17 cellular contexts compared by ENCODE assay signal in the genomic region with DNA sequence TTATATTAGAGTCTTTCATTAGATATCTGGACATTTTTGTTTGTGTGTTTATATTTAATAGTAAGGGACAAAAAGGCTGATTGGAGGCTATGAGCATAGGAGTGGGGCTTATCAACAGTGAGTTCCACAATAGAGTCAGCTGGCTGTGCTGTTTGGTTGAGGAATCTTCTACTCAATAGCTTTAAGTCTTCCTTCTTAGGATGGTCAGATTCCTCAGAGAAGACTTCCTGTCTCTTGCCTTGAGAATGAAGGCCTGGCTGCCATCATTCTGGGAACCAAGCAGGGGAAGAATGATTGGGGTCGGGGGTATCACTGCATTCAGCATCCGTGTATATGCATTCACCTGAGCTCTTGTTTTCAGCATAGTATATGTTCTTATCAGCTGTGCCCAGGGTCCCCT. TPM values are rescaled to one million over a fixed set of nuclear protein-coding genes. Genes with fewer than 3 reads are reported as not detected.
"Had no signal": no experiment of that assay in that cellular context is flagged by ENCODE, and none has a peak within 500 bp of the region (broad histone marks: within the 10 kb centered on the region; RNA-seq: fewer than 3 reads in every experiment).

No MANE protein-coding gene starts in this region.

- H3K36me3 ChIP-seq: adrenal gland had no signal

- H3K27me3 ChIP-seq: adrenal gland, esophagus squamous epithelium, heart left ventricle, left lung, tibial artery had no signal

- ATAC-seq: activated T-helper 17 cell treated with anti-CD3 and anti-CD28 coated beads, Interleukin-2, amount 50 U/mL, for 72 hours; heart left ventricle; left lung; stimulated activated naive CD8-positive, alpha-beta T cell treated with anti-CD3 and anti-CD28 coated beads, Interleukin-15, amount 100 ng/mL, for 72 hours; T-cell had no signal

- H3K4me3 ChIP-seq: adrenal gland, esophagus squamous epithelium, heart left ventricle, left lung, tibial artery had no signal

- DNase-seq: activated CD4-positive, alpha-beta T cell treated with anti-CD3 and anti-CD28 coated beads, Interleukin-2, amount 10 ng/mL, durations not matched to agents 7 days and 5 days; activated CD4-positive, CD25-positive, alpha-beta regulatory T cell; activated naive CD4-positive, alpha-beta T cell treated with anti-CD3 and anti-CD28 coated beads, Interleukin-2, amount 10 ng/mL, durations not matched to agents 7 days and 5 days; activated T-cell treated with anti-CD3 and anti-CD28 coated beads for 4 hours; adrenal gland; esophagus squamous epithelium; foreskin fibroblast; heart left ventricle; islet precursor cell; left lung; stimulated activated CD4-positive, alpha-beta T cell treated with anti-CD3 and anti-CD28 coated beads, Interleukin-15, amount 100 ng/mL, for 24 hours; stimulated activated CD4-positive, alpha-beta T cell treated with anti-CD3 and anti-CD28 coated beads, Interleukin-4, amount 100 ng/mL, for 24 hours; stimulated activated naive CD8-positive, alpha-beta T cell treated with anti-CD3 and anti-CD28 coated beads, Interleukin-15, amount 100 ng/mL, for 72 hours; T-cell; tibial artery had no signal

- H3K4me1 Mint-ChIP-seq: activated naive CD4-positive, alpha-beta T cell treated with anti-CD3 and anti-CD28 coated beads, Interleukin-2, amount 10 ng/mL, durations not matched to agents 7 days and 5 days had no signal

- H3K27ac ChIP-seq: adrenal gland, esophagus squamous epithelium, tibial artery had no signal

- H3K27me3 Mint-ChIP-seq: activated CD4-positive, alpha-beta T cell treated with anti-CD3 and anti-CD28 coated beads, Interleukin-2, amount 10 ng/mL, durations not matched to agents 7 days and 5 days; activated naive CD4-positive, alpha-beta T cell treated with anti-CD3 and anti-CD28 coated beads, Interleukin-2, amount 10 ng/mL, durations not matched to agents 7 days and 5 days; activated T-helper 17 cell treated with anti-CD3 and anti-CD28 coated beads, Interleukin-2, amount 50 U/mL, for 72 hours; stimulated activated naive CD8-positive, alpha-beta T cell treated with anti-CD3 and anti-CD28 coated beads, Interleukin-15, amount 100 ng/mL, for 72 hours; T-cell had no signal

- H3K4me3 Mint-ChIP-seq: activated CD4-positive, alpha-beta T cell treated with anti-CD3 and anti-CD28 coated beads, Interleukin-2, amount 10 ng/mL, durations not matched to agents 7 days and 5 days; activated naive CD4-positive, alpha-beta T cell treated with anti-CD3 and anti-CD28 coated beads, Interleukin-2, amount 10 ng/mL, durations not matched to agents 7 days and 5 days; activated T-helper 17 cell treated with anti-CD3 and anti-CD28 coated beads, Interleukin-2, amount 50 U/mL, for 72 hours; stimulated activated naive CD8-positive, alpha-beta T cell treated with anti-CD3 and anti-CD28 coated beads, Interleukin-15, amount 100 ng/mL, for 72 hours; T-cell had no signal

- H3K9me3 Mint-ChIP-seq: activated naive CD4-positive, alpha-beta T cell treated with anti-CD3 and anti-CD28 coated beads, Interleukin-2, amount 10 ng/mL, durations not matched to agents 7 days and 5 days; activated T-helper 17 cell treated with anti-CD3 and anti-CD28 coated beads, Interleukin-2, amount 50 U/mL, for 72 hours; stimulated activated naive CD8-positive, alpha-beta T cell treated with anti-CD3 and anti-CD28 coated beads, Interleukin-15, amount 100 ng/mL, for 72 hours; T-cell had no signal

- H3K27ac Mint-ChIP-seq: activated CD4-positive, alpha-beta T cell treated with anti-CD3 and anti-CD28 coated beads, Interleukin-2, amount 10 ng/mL, durations not matched to agents 7 days and 5 days; activated naive CD4-positive, alpha-beta T cell treated with anti-CD3 and anti-CD28 coated beads, Interleukin-2, amount 10 ng/mL, durations not matched to agents 7 days and 5 days; stimulated activated naive CD8-positive, alpha-beta T cell treated with anti-CD3 and anti-CD28 coated beads, Interleukin-15, amount 100 ng/mL, for 72 hours had no signal

- H3K9me3 ChIP-seq: adrenal gland, esophagus squamous epithelium, heart left ventricle, left lung, tibial artery had no signal

RNA-seq across cellular contexts. Expression of a gene that starts 31.9 kb away (rescaled TPM):
- total RNA-seq: dermis microvascular lymphatic vessel endothelial cell had no signal
